1 cellular context compared by ENCODE assay signal in genomic region chr1:204821476-204821875, GRCh38.
TF ChIP-seq lines count a peak whose summit lies in the region.

No MANE protein-coding gene starts in this region.

TF ChIP-seq in HepG2, 621 proteins besides CTCF, POLR2A, EP300 and RAD21:
- TF ChIP-seq ZNF34 (CRISPR knock-in tag; IDR thresholded peaks at IDR 0.05; ENCODE audit: borderline replicate concordance): no peak
- no peak for TF ChIP-seq HNRNPK (IDR thresholded peaks at IDR 0.05; ENCODE audit: low read depth, low read length, poor library complexity, severe bottlenecking)
- TF ChIP-seq NKX3-1 (CRISPR knock-in tag; IDR thresholded peaks at IDR 0.05): no peak
- no peak for TF ChIP-seq ZBTB26 (CRISPR knock-in tag; IDR thresholded peaks at IDR 0.05; ENCODE audit: borderline replicate concordance)
- TF ChIP-seq ZFP82 (CRISPR knock-in tag; IDR thresholded peaks at IDR 0.05; ENCODE audit: borderline replicate concordance): no peak
- no peak for TF ChIP-seq ZNF3 (CRISPR knock-in tag; IDR thresholded peaks at IDR 0.05)
- no peak for TF ChIP-seq ZNF891 (CRISPR knock-in tag; IDR thresholded peaks at IDR 0.05)
- no peak for TF ChIP-seq ZNF207 (IDR thresholded peaks at IDR 0.05; ENCODE audit: borderline replicate concordance)
- TF ChIP-seq NR2F1 (CRISPR knock-in tag; IDR thresholded peaks at IDR 0.05): no peak
- no peak for TF ChIP-seq CCDC6 (CRISPR knock-in tag; IDR thresholded peaks at IDR 0.05)
- no peak for TF ChIP-seq MEF2D (CRISPR knock-in tag; IDR thresholded peaks at IDR 0.05)
- no peak for TF ChIP-seq ZNF367 (CRISPR knock-in tag; IDR thresholded peaks at IDR 0.05; ENCODE audit: borderline replicate concordance)
- TF ChIP-seq ELF3 (CRISPR knock-in tag; IDR thresholded peaks at IDR 0.05): no peak
- no peak for TF ChIP-seq TEAD2 (CRISPR knock-in tag; IDR thresholded peaks at IDR 0.05)
- no peak for TF ChIP-seq ZNF143 (CRISPR knock-in tag; IDR thresholded peaks at IDR 0.05)
- TF ChIP-seq ZNF17 (CRISPR knock-in tag; IDR thresholded peaks at IDR 0.05): no peak
- no peak for TF ChIP-seq ZNF691 (CRISPR knock-in tag; IDR thresholded peaks at IDR 0.05; ENCODE audit: borderline replicate concordance, low read depth)
